Comparison of ENCODE assay signal across 19 cellular contexts in the genomic region with DNA sequence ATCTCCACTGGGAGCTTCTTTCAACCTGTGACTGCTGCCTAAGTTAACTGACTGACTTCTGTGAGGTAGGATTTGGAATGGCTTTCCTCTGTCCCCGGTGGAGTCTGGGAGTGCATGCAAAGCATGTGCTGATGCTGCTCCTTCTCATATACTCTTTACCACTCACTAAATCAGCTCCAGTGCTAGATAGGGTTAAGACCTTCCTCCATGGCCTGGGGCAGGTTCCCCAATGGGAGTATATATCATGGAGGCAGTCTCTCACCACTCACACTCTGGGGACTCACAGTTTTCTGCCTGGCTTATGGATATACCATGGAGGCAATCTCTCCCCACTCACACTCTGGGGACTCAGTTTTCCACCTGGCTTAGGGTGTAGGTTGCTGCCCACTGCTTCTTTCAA. TPM values are rescaled to one million over a fixed set of nuclear protein-coding genes. Genes with fewer than 3 reads are reported as not detected.
DNase-seq lines count a peak whose midpoint lies in the region; ATAC-seq and TF ChIP-seq lines count a peak whose summit lies in the region.
"Had no signal": no experiment of that assay in that cellular context is flagged by ENCODE, and none has a peak within 500 bp of the region (broad histone marks: within the 10 kb centered on the region; RNA-seq: fewer than 3 reads in every experiment).

No MANE protein-coding gene starts in this region.

- intact Hi-C loops in activated CD4-positive, alpha-beta memory T cell treated with anti-CD3 and anti-CD28 coated beads for 36 hours (cut with micrococcal nuclease), result no loop called here

- no peak for TF ChIP-seq CTCF in 22Rv1 (IDR thresholded peaks at IDR 0.05)
- TF ChIP-seq CTCF in GM23338 (conservative IDR thresholded peaks at IDR 0.05; ENCODE audit: low read depth in 2 of 2), result no peak

- peaks cover 21% of the 10 kb centered on the region for H3K4me1 ChIP-seq in GM23338 (ENCODE audit: insufficient read depth)
- H3K4me1 ChIP-seq: sigmoid colon had no signal

- peaks cover 26% of the 10 kb centered on the region for H3K27me3 ChIP-seq in GM23338 (ENCODE audit: insufficient read depth)
- H3K27me3 ChIP-seq: ovary, sigmoid colon had no signal

- no peaks in the 10 kb centered on the region for H4K20me1 ChIP-seq in GM23338 (replicated peaks; ENCODE audit: insufficient read depth)

- H3K27ac Mint-ChIP-seq in GM23338, result no peak overlapping the region
- H3K27ac Mint-ChIP-seq in activated naive CD8-positive, alpha-beta T cell treated with anti-CD3 and anti-CD28 coated beads, Interleukin-2, amount 50 U/mL, for 24 hours, result no peak overlapping the region
- no peak overlapping the region for H3K27ac Mint-ChIP-seq in natural killer cell treated with Interleukin-12 subunit alpha and Interleukin-12 subunit beta and Interleukin-15 and Interleukin-18, amount 100 ng/mL, for 72 hours
- H3K27ac Mint-ChIP-seq in activated CD4-positive, alpha-beta memory T cell treated with anti-CD3 and anti-CD28 coated beads for 36 hours, result no peak overlapping the region
- H3K27ac Mint-ChIP-seq: CD4-positive, alpha-beta T cell; HFFc6 had no signal

- POLR2A ChIA-PET in activated CD4-positive, alpha-beta memory T cell treated with anti-CD3 and anti-CD28 coated beads for 36 hours (lab: Charles Lee), result interaction anchor here (1.1 kb wide), 1 partner anchor 10 kb away, joined by 4 read pairs; a partner anchor contains a TSS

- H3F3A ChIP-seq in GM23338 (replicated peaks; ENCODE audit: low read depth), result no peaks in the 10 kb centered on the region

- H3K27ac ChIP-seq in 22Rv1 (peak overlapping the region; percentile 64), GM23338 (ENCODE audit: low read depth) (0 out of 2 replicates have a peak overlapping the region, but pooled peaks have one; percentile 6)
- H3K27ac ChIP-seq: ovary, sigmoid colon had no signal

- peaks cover 7% of the 10 kb centered on the region; the same call in 1 of the 2 replicates for H3K9me2 ChIP-seq in GM23338 (ENCODE audit: insufficient read depth)

- H3K79me2 ChIP-seq in GM23338 (replicated peaks; ENCODE audit: insufficient read depth), result no peaks in the 10 kb centered on the region

- peaks cover 38% of the 10 kb centered on the region for H3K4me1 Mint-ChIP-seq in GM23338
- H3K4me1 Mint-ChIP-seq in activated naive CD8-positive, alpha-beta T cell treated with anti-CD3 and anti-CD28 coated beads, Interleukin-2, amount 50 U/mL, for 24 hours, result no peaks in the 10 kb centered on the region
- no peaks in the 10 kb centered on the region for H3K4me1 Mint-ChIP-seq in natural killer cell treated with Interleukin-12 subunit alpha and Interleukin-12 subunit beta and Interleukin-15 and Interleukin-18, amount 100 ng/mL, for 72 hours (ENCODE audit: low read depth in 2 of 2)
- no peaks in the 10 kb centered on the region for H3K4me1 Mint-ChIP-seq in activated CD4-positive, alpha-beta memory T cell treated with anti-CD3 and anti-CD28 coated beads for 36 hours (ENCODE audit: low read depth)

- no peak overlapping the region for H3K4me3 Mint-ChIP-seq in GM23338
- H3K4me3 Mint-ChIP-seq in activated naive CD8-positive, alpha-beta T cell treated with anti-CD3 and anti-CD28 coated beads, Interleukin-2, amount 50 U/mL, for 24 hours, result no peak overlapping the region
- no peak overlapping the region for H3K4me3 Mint-ChIP-seq in natural killer cell treated with Interleukin-12 subunit alpha and Interleukin-12 subunit beta and Interleukin-15 and Interleukin-18, amount 100 ng/mL, for 72 hours
- no peak overlapping the region for H3K4me3 Mint-ChIP-seq in activated CD4-positive, alpha-beta memory T cell treated with anti-CD3 and anti-CD28 coated beads for 36 hours
- H3K4me3 Mint-ChIP-seq: CD4-positive, alpha-beta T cell; HFFc6; naive B cell had no signal

- DNase-seq in GM23338 (ENCODE audit: low spot score), result peak; percentile 21
- no peak for DNase-seq in activated naive CD8-positive, alpha-beta T cell treated with anti-CD3 and anti-CD28 coated beads, Interleukin-2, amount 50 U/mL, for 24 hours
- DNase-seq in natural killer cell treated with Interleukin-12 subunit alpha and Interleukin-12 subunit beta and Interleukin-15 and Interleukin-18, amount 100 ng/mL, for 72 hours (ENCODE audit: low spot score), result no peak
- no peak for DNase-seq in NCI-H1105 treated with DMSO at 0.1 percent for 48 hours (lab: John Stamatoyannopoulos, UW)
- DNase-seq in activated CD4-positive, alpha-beta memory T cell treated with anti-CD3 and anti-CD28 coated beads for 36 hours, result no peak
- DNase-seq: activated CD4-positive, alpha-beta T cell treated with anti-CD3 and anti-CD28 coated beads for 48 hours; CD4-positive, alpha-beta T cell; GDM1; HFFc6; naive B cell; NCI-H1105; NCI-H2029 treated with DMSO at 0.1 percent for 48 hours; NCI-H345; ovary; sigmoid colon; stimulated activated CD8-positive, alpha-beta memory T cell treated with anti-CD3 and anti-CD28 coated beads, Interleukin-4, amount 100 ng/mL, for 48 hours; substantia nigra had no signal

- no peaks in the 10 kb centered on the region for H3K36me3 Mint-ChIP-seq in GM23338 (ENCODE audit: low read depth)
- H3K36me3 Mint-ChIP-seq in activated naive CD8-positive, alpha-beta T cell treated with anti-CD3 and anti-CD28 coated beads, Interleukin-2, amount 50 U/mL, for 24 hours (ENCODE audit: low read depth), result no peaks in the 10 kb centered on the region
- no peaks in the 10 kb centered on the region for H3K36me3 Mint-ChIP-seq in natural killer cell treated with Interleukin-12 subunit alpha and Interleukin-12 subunit beta and Interleukin-15 and Interleukin-18, amount 100 ng/mL, for 72 hours
- no peaks in the 10 kb centered on the region for H3K36me3 Mint-ChIP-seq in activated CD4-positive, alpha-beta memory T cell treated with anti-CD3 and anti-CD28 coated beads for 36 hours

- CTCF ChIA-PET in activated CD4-positive, alpha-beta memory T cell treated with anti-CD3 and anti-CD28 coated beads for 36 hours (lab: Charles Lee), result no interaction called here

- no peaks in the 10 kb centered on the region for H3K36me3 ChIP-seq in GM23338 (ENCODE audit: insufficient read depth)
- H3K36me3 ChIP-seq: ovary, sigmoid colon had no signal

- H2AFZ ChIP-seq in GM23338, result no peak overlapping the region

- H3K27me3 Mint-ChIP-seq in GM23338 (ENCODE audit: insufficient read depth, low read depth, poor library complexity), result peaks cover 5% of the 10 kb centered on the region
- H3K27me3 Mint-ChIP-seq in activated naive CD8-positive, alpha-beta T cell treated with anti-CD3 and anti-CD28 coated beads, Interleukin-2, amount 50 U/mL, for 24 hours, result no peaks in the 10 kb centered on the region
- no peaks in the 10 kb centered on the region for H3K27me3 Mint-ChIP-seq in natural killer cell treated with Interleukin-12 subunit alpha and Interleukin-12 subunit beta and Interleukin-15 and Interleukin-18, amount 100 ng/mL, for 72 hours
- no peaks in the 10 kb centered on the region for H3K27me3 Mint-ChIP-seq in activated CD4-positive, alpha-beta memory T cell treated with anti-CD3 and anti-CD28 coated beads for 36 hours
- H3K27me3 Mint-ChIP-seq: CD4-positive, alpha-beta T cell; naive B cell had no signal

- 0 out of 2 replicates have a peak overlapping the region, but pooled peaks have one; percentile 21 for H3K4me2 ChIP-seq in GM23338

- no peaks in the 10 kb centered on the region for H3K9me3 Mint-ChIP-seq in GM23338
- no peaks in the 10 kb centered on the region for H3K9me3 Mint-ChIP-seq in activated naive CD8-positive, alpha-beta T cell treated with anti-CD3 and anti-CD28 coated beads, Interleukin-2, amount 50 U/mL, for 24 hours
- H3K9me3 Mint-ChIP-seq in natural killer cell treated with Interleukin-12 subunit alpha and Interleukin-12 subunit beta and Interleukin-15 and Interleukin-18, amount 100 ng/mL, for 72 hours, result no peaks in the 10 kb centered on the region
- H3K9me3 Mint-ChIP-seq in activated CD4-positive, alpha-beta memory T cell treated with anti-CD3 and anti-CD28 coated beads for 36 hours, result no peaks in the 10 kb centered on the region
- H3K9me3 Mint-ChIP-seq: CD4-positive, alpha-beta T cell; HFFc6; naive B cell had no signal

- ATAC-seq in GM23338 (peak; percentile 54), HG02938 (IDR thresholded peaks at IDR 0.05; ENCODE audit: unreplicated experiment) (no peak)
- peak; percentile 49 for ATAC-seq in activated naive CD8-positive, alpha-beta T cell treated with anti-CD3 and anti-CD28 coated beads, Interleukin-2, amount 50 U/mL, for 24 hours
- peak; percentile 13 to 71 for ATAC-seq in natural killer cell treated with Interleukin-12 subunit alpha and Interleukin-12 subunit beta and Interleukin-15 and Interleukin-18, amount 100 ng/mL, for 72 hours

- H3K4me3 ChIP-seq in GM23338, result no peak overlapping the region
- H3K4me3 ChIP-seq: ovary, sigmoid colon had no signal

TF ChIP-seq in GM23338, 12 proteins besides CTCF, POLR2A, EP300 and RAD21 (continues in another document):
- TF ChIP-seq NANOG (IDR thresholded peaks at IDR 0.05; ENCODE audit: borderline replicate concordance), result no peak
- no peak for TF ChIP-seq EZH2 (IDR thresholded peaks at IDR 0.05; ENCODE audit: low read depth, unreplicated experiment)
- no peak for TF ChIP-seq ZNF114 (CRISPR knock-in tag; IDR thresholded peaks at IDR 0.05)
- TF ChIP-seq ZNF331 (CRISPR knock-in tag; IDR thresholded peaks at IDR 0.05; ENCODE audit: low read depth), result no peak

RNA-seq across cellular contexts. Expression of a gene that starts 10.1 kb away (rescaled TPM):
- 31.8 and 34.6 TPM in 2 replicates for total RNA-seq in GM23338 (2014; rRNA removed; shearing (Covaris generic))
- polyA plus RNA-seq in GM23338 (2016; fragmentation: Nextera tagmentation; extraction: Ambion mirVana), result 17.0 and 18.8 TPM in 2 replicates
- 10 to 100 TPM in 1 of 2 donors, 1 to 10 TPM in 1; 9.4 to 11.0 TPM for total RNA-seq in natural killer cell treated with Interleukin-12 subunit alpha and Interleukin-12 subunit beta and Interleukin-15 and Interleukin-18, amount 100 ng/mL, for 72 hours
- total RNA-seq in activated CD4-positive, alpha-beta memory T cell treated with anti-CD3 and anti-CD28 coated beads for 36 hours, result 10 to 100 TPM; 10.5 to 11.1 TPM

RNA-seq across cellular contexts. Expression of a gene that starts 30.7 kb away (rescaled TPM):
- total RNA-seq in GM23338 (2014; rRNA removed; shearing (Covaris generic)), result 5.0 and 6.7 TPM in 2 replicates
- 1.4 and 2.6 TPM in 2 replicates for polyA plus RNA-seq in GM23338 (2016; fragmentation: Nextera tagmentation; extraction: Ambion mirVana)
- total RNA-seq in natural killer cell treated with Interleukin-12 subunit alpha and Interleukin-12 subunit beta and Interleukin-15 and Interleukin-18, amount 100 ng/mL, for 72 hours, result 1 to 10 TPM in 1 of 2 donors, under 1 TPM in 1; 0.76 to 2.4 TPM
- total RNA-seq in activated CD4-positive, alpha-beta memory T cell treated with anti-CD3 and anti-CD28 coated beads for 36 hours, result 1 to 10 TPM in 1 of 2 experiments, under 1 TPM in 1; 0.85 to 1.1 TPM
